9 cellular contexts compared by ENCODE assay signal in genomic region chr4:31089815-31090214, GRCh38.
A peak's percentile ranks its signal among the peaks of the same experiment; 100 is the strongest.
DNase-seq lines count a peak whose midpoint lies in the region; ATAC-seq and TF ChIP-seq lines count a peak whose summit lies in the region.
"Had no signal": no experiment of that assay in that cellular context is flagged by ENCODE, and none has a peak within 500 bp of the region (broad histone marks: within the 10 kb centered on the region; RNA-seq: fewer than 3 reads in every experiment).

No MANE protein-coding gene starts in this region.

- CTCF ChIA-PET in PC-9 (lab: Charles Lee): interaction anchor here (0.6 kb wide), 1 partner anchor 586 kb away, joined by 4 read pairs; no protein-coding TSS in a partner anchor

- intact Hi-C loops in PC-9 (cut with micrococcal nuclease; ENCODE audit: unreplicated experiment): loop anchor here (1.0 to 10.0 kb wide), 4 partner anchors 45 to 373 kb away; no protein-coding TSS in a partner anchor
- intact Hi-C loops in upper lobe of right lung (cut with DNase I): no loop called here

- H3K27ac ChIP-seq in PC-9 (peak overlapping the region; percentile 98), upper lobe of right lung (no peak overlapping the region)

- H3K27me3 ChIP-seq in PC-9 (ENCODE audit: insufficient read depth, low read depth): no peaks in the 10 kb centered on the region
- no peaks in the 10 kb centered on the region for H3K27me3 ChIP-seq in upper lobe of right lung

- no TSS peak for BruUV-seq in PC-9 (replicated peaks; lab: Mats Ljungman, UMichigan)

- H3K79me2 ChIP-seq in PC-9 (ENCODE audit: low read depth): no peaks in the 10 kb centered on the region

- peak; percentile 25 to 32 for DNase-seq in SHP77 (lab: John Stamatoyannopoulos, UW)
- no peak for DNase-seq in SHP77 treated with DMSO at 0.1 percent for 48 hours (lab: John Stamatoyannopoulos, UW)
- DNase-seq in PC-9: peak; percentile 77 to 97
- peak; percentile 71 for DNase-seq in glomerular visceral epithelial cell (ENCODE audit: extremely low spot score)
- DNase-seq in upper lobe of right lung: peak; percentile 55
- no peak for DNase-seq in NCI-H1048 (lab: John Stamatoyannopoulos, UW)
- DNase-seq in activated effector memory CD4-positive, alpha-beta T cell treated with anti-CD3 and anti-CD28 coated beads, Interleukin-2, amount 50 U/mL, for 16 hours: no peak
- DNase-seq in epidermal melanocyte (ENCODE audit: insufficient read length, low spot score): no peak
- DNase-seq: trophoblast cell had no signal

- peaks cover 29% of the 10 kb centered on the region for H3K4me1 ChIP-seq in PC-9 (replicated peaks; ENCODE audit: insufficient read depth)
- H3K4me1 ChIP-seq in upper lobe of right lung: no peaks in the 10 kb centered on the region

- no peaks in the 10 kb centered on the region for H3K9me2 ChIP-seq in PC-9 (ENCODE audit: insufficient read depth)

- peaks cover 15% of the 10 kb centered on the region for H3F3A ChIP-seq in PC-9 (ENCODE audit: insufficient read depth, low read depth)

- POLR2A ChIA-PET in PC-9 (lab: Charles Lee; ENCODE audit: unreplicated experiment): interaction anchor here (0.6 to 1.0 kb wide), 2 partner anchors 336 to 371 kb away, joined by 3 to 8 read pairs; no protein-coding TSS in a partner anchor

- H3K4me3 ChIP-seq in PC-9 (peak overlapping the region; percentile 13; the same call in 1 of the 2 replicates), upper lobe of right lung (no peak overlapping the region)

- TF ChIP-seq CTCF in PC-9 (conservative IDR thresholded peaks at IDR 0.05) (no peak), upper lobe of right lung (IDR thresholded peaks at IDR 0.05) (no peak)

- no peaks in the 10 kb centered on the region for H3K36me3 ChIP-seq in PC-9 (ENCODE audit: low read depth)
- no peaks in the 10 kb centered on the region for H3K36me3 ChIP-seq in upper lobe of right lung

- ATAC-seq in upper lobe of right lung: peak; percentile 90

- peak overlapping the region; percentile 72 for H3K4me2 ChIP-seq in PC-9

- no peak overlapping the region for H2AFZ ChIP-seq in PC-9

- H4K20me1 ChIP-seq in PC-9 (ENCODE audit: insufficient read depth): no peaks in the 10 kb centered on the region

- no peaks in the 10 kb centered on the region for H3K9me3 ChIP-seq in PC-9 (ENCODE audit: insufficient read depth, low read depth)
- H3K9me3 ChIP-seq in upper lobe of right lung: no peaks in the 10 kb centered on the region

Comparison
In these comparisons a context has a peak if more than half of its experiments do, and no peak if none do; other contexts are left out.
1. DNase-seq: peak in SHP77 (2 of 2), PC-9 (2 of 2), glomerular visceral epithelial cell (single experiment) and upper lobe of right lung (single experiment); none in SHP77 treated with DMSO at 0.1 percent for 48 hours (single experiment), NCI-H1048 (single experiment), activated effector memory CD4-positive, alpha-beta T cell treated with anti-CD3 and anti-CD28 coated beads, Interleukin-2, amount 50 U/mL, for 16 hours (single experiment) and epidermal melanocyte (single experiment).